ENCODE assay signal across 1 cellular context in genomic region chr2:80545420-80546192, GRCh38.
TF ChIP-seq lines count a peak whose summit lies in the region.

No MANE protein-coding gene starts in this region.

TF ChIP-seq in K562, 482 proteins besides CTCF, POLR2A, EP300 and RAD21 (continued from another document):
- no peak for TF ChIP-seq KLF16 (IDR thresholded peaks at IDR 0.05)
- TF ChIP-seq BCL6 (CRISPR knock-in tag; IDR thresholded peaks at IDR 0.05), result no peak
- TF ChIP-seq ZNF143 (CRISPR knock-in tag; IDR thresholded peaks at IDR 0.05), result no peak
- TF ChIP-seq GABPB2 (CRISPR knock-in tag; conservative IDR thresholded peaks at IDR 0.05), result no peak
- no peak for TF ChIP-seq PCBP2 (IDR thresholded peaks at IDR 0.05; ENCODE audit: low read depth, low read length, poor library complexity, severe bottlenecking)
- TF ChIP-seq ATF3 (IDR thresholded peaks at IDR 0.05), result peak; percentile 30; the same call in 1 of the 2 replicates
- no peak for TF ChIP-seq ATF3 (CRISPR knock-in tag; conservative IDR thresholded peaks at IDR 0.05)
- TF ChIP-seq HMG20B (CRISPR knock-in tag; IDR thresholded peaks at IDR 0.05), result no peak
- no peak for TF ChIP-seq ZNF239 (CRISPR knock-in tag; IDR thresholded peaks at IDR 0.05)
- TF ChIP-seq XRCC4 (IDR thresholded peaks at IDR 0.05; ENCODE audit: extremely low read depth, insufficient read depth, insufficient read length), result no peak
- no peak for TF ChIP-seq GTF3C2 (IDR thresholded peaks at IDR 0.05; ENCODE audit: borderline replicate concordance, extremely low read depth, insufficient read length)
- TF ChIP-seq E2F5 (CRISPR knock-in tag; IDR thresholded peaks at IDR 0.05), result no peak
- TF ChIP-seq TRIM28 (IDR thresholded peaks at IDR 0.05), result no peak
- no peak for TF ChIP-seq PPARD (CRISPR knock-in tag; IDR thresholded peaks at IDR 0.05)
- no peak for TF ChIP-seq ZKSCAN3 (CRISPR knock-in tag; IDR thresholded peaks at IDR 0.05)
